26 cellular contexts compared by ENCODE assay signal in genomic region chr17:68391561-68392268, GRCh38.
DNase-seq lines count a peak whose midpoint lies in the region; ATAC-seq, FAIRE-seq and TF ChIP-seq lines count a peak whose summit lies in the region.
"Had no signal": no experiment of that assay in that cellular context is flagged by ENCODE, and none has a peak within 500 bp of the region (broad histone marks: within the 10 kb centered on the region; RNA-seq: fewer than 3 reads in every experiment).

No MANE protein-coding gene starts in this region.

- no peak overlapping the region; the same call in 1 of the 2 replicates for H4K91ac ChIP-seq in IMR-90 (ENCODE audit: insufficient read depth, low read depth, low read length)

- H2BK15ac ChIP-seq in IMR-90 (ENCODE audit: low read depth, low read length), result no peak overlapping the region; the same call in 2 of the 3 replicates

- no peak overlapping the region for H3K4me2 ChIP-seq in IMR-90 (ENCODE audit: low read depth, low read length)
- H3K4me2 ChIP-seq: BLaER1 had no signal

- H3K18ac ChIP-seq in IMR-90 (ENCODE audit: low read depth, low read length), result no peak overlapping the region

- in situ Hi-C loops in IMR-90 (cut with MboI; ENCODE audit: low sequenced_read_pairs), result no loop called here

- FAIRE-seq in H54 (lab: Jason Lieb, UNC), result no peak

- TF ChIP-seq POLR2A in IMR-90 (IDR thresholded peaks at IDR 0.05; ENCODE audit: low read depth, low read length) (no peak), H54 (IDR thresholded peaks at IDR 0.05; ENCODE audit: low read depth, low read length) (no peak)

- dilution Hi-C loops in IMR-90 (cut with HindIII; ENCODE audit: low sequenced_read_pairs, unreplicated experiment), result no loop called here

- H3K27ac ChIP-seq in IMR-90 (ENCODE audit: insufficient read depth, low read length) (no peak overlapping the region), liver (ENCODE audit: low read depth in 1 of 2, low read length in 2 of 2) (peak overlapping the region; percentile 55 to 84)
- H3K27ac ChIP-seq: BLaER1, parathyroid adenoma, VCaP had no signal

- no peaks in the 10 kb centered on the region for H3K27me3 ChIP-seq in IMR-90 (ENCODE audit: control insufficient read depth, insufficient read depth, low read length)
- H3K27me3 ChIP-seq in liver (ENCODE audit: control insufficient read depth in 4 of 4, insufficient read depth in 4 of 4, low read length in 3 of 4), result no peaks in the 10 kb centered on the region
- H3K27me3 ChIP-seq: BLaER1, esophagus squamous epithelium, heart right ventricle, Peyer's patch had no signal

- no TSS peak for BruUV-seq in IMR-90 (replicated peaks; lab: Mats Ljungman, UMichigan)

- peak overlapping the region; percentile 52; the same call in 1 of the 2 replicates for H2BK120ac ChIP-seq in IMR-90 (ENCODE audit: low read depth, low read length)

- ATAC-seq in IMR-90 (ENCODE audit: low read depth) (peak; percentile 14; the same call in 1 of the 2 replicates), HG02885 (IDR thresholded peaks at IDR 0.05; ENCODE audit: poor library complexity, unreplicated experiment) (no peak), GM19397 (IDR thresholded peaks at IDR 0.05; ENCODE audit: unreplicated experiment) (no peak)
- ATAC-seq: naive thymus-derived CD4-positive, alpha-beta T cell; stimulated activated naive CD8-positive, alpha-beta T cell treated with anti-CD3 and anti-CD28 coated beads, Interleukin-15, Interleukin-2, amounts not matched to agents 100 U/mL and 50 U/mL, for 24 hours had no signal

- H3K9me3 ChIP-seq in IMR-90 (ENCODE audit: control insufficient read depth, insufficient read depth, low read length) (no peaks in the 10 kb centered on the region; the same call in 1 of the 2 replicates), liver (ENCODE audit: control insufficient read depth in 4 of 4, low read length in 3 of 4) (peaks cover 0 to 4% (median 0%) of the 10 kb centered on the region in 4 donors)

- H3K14ac ChIP-seq in IMR-90 (replicated peaks; ENCODE audit: low read depth, low read length), result no peak overlapping the region

- no peak overlapping the region for H3K23ac ChIP-seq in IMR-90 (ENCODE audit: low read depth, low read length)

- H3K4me3 ChIP-seq in IMR-90 (ENCODE audit: insufficient read depth, low read depth, low read length) (no peak overlapping the region), liver (ENCODE audit: low read depth in 1 of 3, low read length in 3 of 3) (no peak overlapping the region)
- H3K4me3 ChIP-seq: BLaER1, heart right ventricle, Peyer's patch had no signal

- POLR2A ChIA-PET in IMR-90 (lab: Charles Lee; ENCODE audit: unreplicated experiment), result no interaction called here

- peak overlapping the region; percentile 68; the same call in 1 of the 2 replicates for H2BK20ac ChIP-seq in IMR-90 (ENCODE audit: low read depth, low read length)

- H3K79me1 ChIP-seq in IMR-90 (ENCODE audit: low read depth in 1 of 2, low read length in 2 of 2), result no peaks in the 10 kb centered on the region

- H4K5ac ChIP-seq in IMR-90 (ENCODE audit: low read depth, low read length), result peak overlapping the region; percentile 12

- WGBS in IMR-90 (ENCODE audit: extremely low coverage in 2 of 2, insufficient read length in 1 of 2), 2 experiments, result 78% methylated on average over 9 of the region's 16 CpGs; no CpG with 5 or more reads in 1 of the 2 experiments
- 56% methylated on average over 16 of the region's 16 CpGs for WGBS in liver

- H2AFZ ChIP-seq in IMR-90 (replicated peaks; ENCODE audit: low read length, poor library complexity), result no peak overlapping the region
- H2AFZ ChIP-seq: parathyroid adenoma had no signal

- H2AK5ac ChIP-seq in IMR-90 (ENCODE audit: low read depth, low read length), result no peak overlapping the region; the same call in 1 of the 2 replicates

- CTCF ChIA-PET in IMR-90 (lab: Yijun Ruan, JAX), result interaction anchor here (0.5 to 6.1 kb wide), 2 partner anchors 8 to 1217 kb away, joined by 3 to 27 read pairs; no protein-coding TSS in a partner anchor

- H3K36me3 ChIP-seq in IMR-90 (ENCODE audit: control insufficient read depth, insufficient read depth, low read length) (no peaks in the 10 kb centered on the region), liver (ENCODE audit: control insufficient read depth in 4 of 4, insufficient read depth in 3 of 4, low read depth in 1 of 4, low read length in 3 of 4) (no peaks in the 10 kb centered on the region)
- H3K36me3 ChIP-seq: esophagus squamous epithelium, heart right ventricle, Peyer's patch had no signal

- H4K8ac ChIP-seq in IMR-90 (ENCODE audit: low read depth in 2 of 2, low read length in 2 of 2), result no peak overlapping the region

- TF ChIP-seq CTCF in IMR-90 (conservative IDR thresholded peaks at IDR 0.05; ENCODE audit: low read depth, low read length) (no peak), liver (IDR thresholded peaks at IDR 0.05; ENCODE audit: low read depth, low read length, missing input control) (no peak)

- no peak for DNase-seq in IMR-90
- DNase-seq in ecto neural progenitor cell (ENCODE audit: low spot score), result peak; percentile 39
- peak; percentile 75 for DNase-seq in stromal cell of bone marrow (ENCODE audit: low read depth)
- DNase-seq in NCI-H2227 treated with DMSO at 0.1 percent for 48 hours (lab: John Stamatoyannopoulos, UW), result no peak
- no peak for DNase-seq in H54 (ENCODE audit: insufficient read length, low spot score)
- DNase-seq: activated CD4-positive, alpha-beta T cell treated with anti-CD3 and anti-CD28 coated beads, Interleukin-2, amount 50 U/mL, for 4 hours; amygdala; Calu3; central memory CD4-positive, alpha-beta T cell; EL; esophagus squamous epithelium; heart right ventricle; naive thymus-derived CD4-positive, alpha-beta T cell; NCI-H1105; NCI-H2081; NCI-H446 treated with DMSO at 0.1 percent for 48 hours; Peyer's patch; stimulated activated CD4-positive, alpha-beta T cell treated with anti-CD3 and anti-CD28 coated beads, Interleukin-1b, Interleukin-23, amount 100 ng/mL, for 48 hours; stimulated activated naive CD8-positive, alpha-beta T cell treated with anti-CD3 and anti-CD28 coated beads, Interleukin-15, Interleukin-2, amounts not matched to agents 100 U/mL and 50 U/mL, for 24 hours; trophoblast cell had no signal

- intact Hi-C loops in IMR-90 (cut with micrococcal nuclease), result no loop called here

- TF ChIP-seq RAD21 in IMR-90 (IDR thresholded peaks at IDR 0.05; ENCODE audit: low read length), result no peak
- TF ChIP-seq RAD21 in liver (IDR thresholded peaks at IDR 0.05), result peak; percentile 29 to 65

- H2BK5ac ChIP-seq in IMR-90 (ENCODE audit: low read depth, low read length, poor library complexity, severe bottlenecking), result no peak overlapping the region

- peaks cover under 1% of the 10 kb centered on the region for H3K4me1 ChIP-seq in IMR-90 (ENCODE audit: control insufficient read depth, insufficient read depth, low read length)
- H3K4me1 ChIP-seq in liver (ENCODE audit: control insufficient read depth in 4 of 4, insufficient read depth in 4 of 4, low read length in 3 of 4), result peaks cover 3 to 47% (median 32%) of the 10 kb centered on the region in 4 donors
- H3K4me1 ChIP-seq: esophagus squamous epithelium, parathyroid adenoma, Peyer's patch had no signal

- H3K9ac ChIP-seq in IMR-90 (ENCODE audit: low read depth, low read length), result no peak overlapping the region
- H3K9ac ChIP-seq in liver (ENCODE audit: low read depth in 1 of 2, low read length in 2 of 2), result peak overlapping the region in 1 of 2 donors; percentile 21
- H3K9ac ChIP-seq: BLaER1, parathyroid adenoma had no signal

- H2AK9ac ChIP-seq in IMR-90 (replicated peaks; ENCODE audit: low read depth, low read length, poor library complexity), result no peak overlapping the region

- peak overlapping the region; percentile 5; the same call in 1 of the 2 replicates for H3K4ac ChIP-seq in IMR-90 (ENCODE audit: low read depth, low read length)

- H4K20me1 ChIP-seq in IMR-90 (ENCODE audit: insufficient read depth, low read length), result no peaks in the 10 kb centered on the region
- H4K20me1 ChIP-seq: BLaER1 had no signal

- H3K56ac ChIP-seq in IMR-90 (ENCODE audit: extremely low read depth, insufficient read depth, low read length), result no peak overlapping the region

- H3K9me1 ChIP-seq in IMR-90 (ENCODE audit: insufficient read depth, low read length), result no peaks in the 10 kb centered on the region

TF ChIP-seq in IMR-90, 13 proteins besides CTCF, POLR2A, EP300 and RAD21:
- TF ChIP-seq USF2 (IDR thresholded peaks at IDR 0.05; ENCODE audit: low read depth, low read length), result no peak
- peak; percentile 84 for TF ChIP-seq MAFK (IDR thresholded peaks at IDR 0.05; ENCODE audit: low read depth, low read length)

TF ChIP-seq in liver, 16 proteins besides CTCF, POLR2A, EP300 and RAD21 (continues in another document):
- TF ChIP-seq FOXA1 (IDR thresholded peaks at IDR 0.05) (no peak), GABPA (IDR thresholded peaks at IDR 0.05 in 1 of 2, conservative IDR thresholded peaks at IDR 0.05 in 1 of 2) (peak in 1 of 2 donors; percentile 28), ATF3 (IDR thresholded peaks at IDR 0.05) (peak; percentile 58), SP1 (IDR thresholded peaks at IDR 0.05) (peak; percentile 95), RXRA (IDR thresholded peaks at IDR 0.05) (peak; percentile 83 to 86), TAF1 (conservative IDR thresholded peaks at IDR 0.05) (no peak), JUND (IDR thresholded peaks at IDR 0.05) (peak; percentile 32 to 56), NR2F2 (IDR thresholded peaks at IDR 0.05) (peak; percentile 58)

Comparison
In these comparisons a context has a peak if more than half of its experiments do, and no peak if none do; other contexts are left out.
1. DNase-seq: peak in ecto neural progenitor cell (single experiment) and stromal cell of bone marrow (single experiment); none in IMR-90 (single experiment), NCI-H2227 treated with DMSO at 0.1 percent for 48 hours (single experiment) and H54 (single experiment).